Comparison of ENCODE assay signal across 24 cellular contexts in the genomic region with DNA sequence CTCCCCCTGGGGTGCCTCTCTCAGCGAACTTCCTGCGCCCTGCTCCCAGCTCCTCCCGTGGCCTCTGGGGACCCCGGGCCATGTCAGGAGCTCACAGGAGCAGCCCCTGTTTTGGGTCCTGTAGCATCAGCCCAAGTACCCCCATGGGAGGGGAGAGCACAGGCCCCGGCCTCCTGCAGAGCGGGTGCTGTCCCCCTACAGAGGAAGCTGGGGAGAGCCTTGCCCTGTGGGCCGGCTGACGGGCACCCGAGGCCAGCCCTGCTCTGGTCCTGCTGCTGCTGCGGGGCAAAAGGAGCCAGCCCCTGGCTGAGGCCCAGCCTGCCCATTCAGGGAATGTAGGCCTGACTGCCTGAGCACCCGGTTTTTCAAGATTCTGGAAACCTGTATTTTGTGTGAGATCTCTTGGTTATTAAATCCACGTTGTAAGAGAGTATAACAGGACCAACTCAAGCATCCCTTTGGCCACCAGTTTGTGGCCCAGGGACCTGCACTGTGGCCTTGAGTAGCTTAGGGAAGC. TPM values are rescaled to one million over a fixed set of nuclear protein-coding genes. Genes with fewer than 3 reads are reported as not detected.
DNase-seq lines count a peak whose midpoint lies in the region; ATAC-seq and TF ChIP-seq lines count a peak whose summit lies in the region.
"Had no signal": no experiment of that assay in that cellular context is flagged by ENCODE, and none has a peak within 500 bp of the region (broad histone marks: within the 10 kb centered on the region; RNA-seq: fewer than 3 reads in every experiment).

No MANE protein-coding gene starts in this region.

- TF ChIP-seq POLR2A in upper lobe of left lung (IDR thresholded peaks at IDR 0.05) = no peak

- DNase-seq in epithelial cell of esophagus (ENCODE audit: low read depth) (peak; percentile 29), neuronal stem cell (ENCODE audit: low spot score) (no peak), upper lobe of left lung (peak in 1 of 2 donors; percentile 80), SKM-1 treated with dmso at 0.1 percent for 144 hours (lab: John Stamatoyannopoulos, UW; ENCODE audit: unreplicated experiment) (no peak), NCI-H146 treated with DMSO at 0.1 percent for 48 hours (lab: John Stamatoyannopoulos, UW; ENCODE audit: unreplicated experiment) (no peak), DMS79 (lab: John Stamatoyannopoulos, UW) (no peak)
- DNase-seq: activated CD4-positive, alpha-beta T cell treated with anti-CD3 and anti-CD28 coated beads, Interleukin-2, amount 50 U/mL, for 4 hours; activated effector memory CD4-positive, alpha-beta T cell treated with Interleukin-2 at 50 U/mL for 16 hours; CD4-positive, alpha-beta memory T cell; H9; immature natural killer cell; IMR-90; left lung; MG63; mucosa of descending colon; NCI-H1417; NCI-H524 treated with DMSO at 0.1 percent for 48 hours; small intestine; stimulated activated CD4-positive, alpha-beta T cell treated with anti-CD3 and anti-CD28 coated beads, Interleukin-2, amount 100 ng/mL, for 48 hours; stimulated activated naive CD8-positive, alpha-beta T cell treated with anti-CD3 and anti-CD28 coated beads, Interleukin-15, Interleukin-2, amounts not matched to agents 100 U/mL and 50 U/mL, for 24 hours had no signal

- H3K27ac ChIP-seq in neuronal stem cell (replicated peaks; ENCODE audit: low read length) (no peak overlapping the region), upper lobe of left lung (peak overlapping the region in 3 of 4 donors; percentile 52 to 81 (median 60))
- H3K27ac ChIP-seq: hepatocyte, SK-N-MC had no signal

- ATAC-seq in HG03108 (IDR thresholded peaks at IDR 0.05; ENCODE audit: unreplicated experiment) = peak; percentile 20
- no peak for ATAC-seq in upper lobe of left lung (ENCODE audit: low FRiP score in 2 of 2)
- ATAC-seq: mucosa of descending colon; stimulated activated naive CD8-positive, alpha-beta T cell treated with anti-CD3 and anti-CD28 coated beads, Interleukin-15, Interleukin-2, amounts not matched to agents 100 U/mL and 50 U/mL, for 24 hours; WTC11 had no signal

- H3K4me3 ChIP-seq in epithelial cell of esophagus (ENCODE audit: low read length) = no peak overlapping the region
- no peak overlapping the region for H3K4me3 ChIP-seq in neuronal stem cell (ENCODE audit: low read length in 2 of 2)
- H3K4me3 ChIP-seq in upper lobe of left lung = no peak overlapping the region
- H3K4me3 ChIP-seq: hepatocyte, left lung, MG63, mucosa of descending colon, SK-N-MC had no signal

- no CpG with 5 or more reads among the region's 12 CpGs for WGBS in neuronal stem cell (ENCODE audit: extremely low coverage in 2 of 2, insufficient read length in 2 of 2, insufficient replicate concordance in 1 of 2), 2 donors
- 60 to 69% methylated on average over 1 to 9 of the region's 12 CpGs for WGBS in upper lobe of left lung, 2 donors

- peak overlapping the region; percentile 85 for H3K23ac ChIP-seq in neuronal stem cell (ENCODE audit: low read depth, low read length, poor library complexity)

- H2BK15ac ChIP-seq in neuronal stem cell (ENCODE audit: low read length) = no peak overlapping the region

- H4K91ac ChIP-seq in neuronal stem cell (ENCODE audit: low read depth, low read length, poor library complexity) = no peak overlapping the region

- H3K36me3 ChIP-seq in neuronal stem cell (replicated peaks in 1 of 2; ENCODE audit: control insufficient read depth in 2 of 2, insufficient read depth in 2 of 2, low read length in 2 of 2) (peaks cover 38 to 76% of the 10 kb centered on the region in 2 donors), upper lobe of left lung (peaks cover 0 to 14% (median 11%) of the 10 kb centered on the region in 4 donors)

- no peak overlapping the region for H2AK5ac ChIP-seq in neuronal stem cell (ENCODE audit: low read depth, low read length)

- no peak overlapping the region for H3K18ac ChIP-seq in neuronal stem cell (ENCODE audit: low read length)

- no peak overlapping the region for H2BK5ac ChIP-seq in neuronal stem cell (ENCODE audit: low read length)

- peak overlapping the region; percentile 21 for H3K14ac ChIP-seq in neuronal stem cell (ENCODE audit: low read length)

- no peaks in the 10 kb centered on the region for H3K27me3 ChIP-seq in neuronal stem cell (ENCODE audit: control insufficient read depth in 3 of 3, insufficient read depth in 3 of 3, low read depth in 1 of 3, low read length in 3 of 3)
- no peaks in the 10 kb centered on the region for H3K27me3 ChIP-seq in upper lobe of left lung
- H3K27me3 ChIP-seq: hepatocyte, left lung, MG63 had no signal

- H3K4me2 ChIP-seq in neuronal stem cell (ENCODE audit: insufficient read depth, low read length, poor library complexity, severe bottlenecking) = no peak overlapping the region
- H3K4me2 ChIP-seq: hepatocyte had no signal

- no peak overlapping the region for H3K4ac ChIP-seq in neuronal stem cell (ENCODE audit: low read length)

- no peaks in the 10 kb centered on the region for H3K9me3 ChIP-seq in neuronal stem cell (replicated peaks in 1 of 2; ENCODE audit: control insufficient read depth in 2 of 2, insufficient read depth in 1 of 2, low read depth in 1 of 2, low read length in 2 of 2)
- no peaks in the 10 kb centered on the region for H3K9me3 ChIP-seq in upper lobe of left lung
- H3K9me3 ChIP-seq: left lung, MG63, mucosa of descending colon had no signal

- H2BK120ac ChIP-seq in neuronal stem cell (ENCODE audit: low read depth, low read length) = no peak overlapping the region

- H3K9ac ChIP-seq in neuronal stem cell (ENCODE audit: low read depth, low read length, poor library complexity) = no peak overlapping the region

- H2AFZ ChIP-seq in neuronal stem cell (ENCODE audit: low read length) = no peak overlapping the region
- H2AFZ ChIP-seq: hepatocyte had no signal

- no peak overlapping the region for H2BK12ac ChIP-seq in neuronal stem cell (ENCODE audit: low read length)

- H4K8ac ChIP-seq in neuronal stem cell (ENCODE audit: low read depth, low read length) = no peak overlapping the region

- TF ChIP-seq CTCF in epithelial cell of esophagus (IDR thresholded peaks at IDR 0.05; ENCODE audit: insufficient read depth, low read depth, low read length, missing control alignments) = no peak
- TF ChIP-seq CTCF in upper lobe of left lung (IDR thresholded peaks at IDR 0.05) = no peak

- TF ChIP-seq EP300 in upper lobe of left lung (IDR thresholded peaks at IDR 0.05) = no peak

- H3K4me1 ChIP-seq in neuronal stem cell (ENCODE audit: control insufficient read depth in 2 of 2, insufficient read depth in 1 of 2, low read depth in 1 of 2, low read length in 2 of 2) (peaks cover 0 to 14% of the 10 kb centered on the region in 2 donors), upper lobe of left lung (peaks cover 24 to 51% (median 38%) of the 10 kb centered on the region in 4 donors)

- H3K79me1 ChIP-seq in neuronal stem cell (ENCODE audit: low read depth, low read length) = peaks cover 65% of the 10 kb centered on the region

RNA-seq across cellular contexts. Expression of a gene that starts 12.4 kb away (rescaled TPM):
- 31.7 TPM for polyA plus RNA-seq in neuronal stem cell (2013, experiment 1 of 2)
- 32.1 TPM for polyA plus RNA-seq in neuronal stem cell (2013, experiment 2 of 2)
- total RNA-seq in upper lobe of left lung = 10 to 100 TPM; 48.0 to 94.3 (median 73.7) TPM
